8 cellular contexts compared by ENCODE assay signal in genomic region chrX:48891402-48892288, GRCh38. TPM values are rescaled to one million over a fixed set of nuclear protein-coding genes. Genes with fewer than 3 reads are reported as not detected.
DNase-seq lines count a peak whose midpoint lies in the region; ATAC-seq, FAIRE-seq and TF ChIP-seq lines count a peak whose summit lies in the region.

No MANE protein-coding gene starts in this region.

- H3K27ac ChIP-seq in Karpas-422 (ENCODE audit: low read length), result no peak overlapping the region

- H3K36me3 ChIP-seq in Karpas-422 (ENCODE audit: insufficient read depth, low read length), result no peaks in the 10 kb centered on the region

- H3K27me3 ChIP-seq in Karpas-422 (ENCODE audit: low read length), result no peaks in the 10 kb centered on the region

- H3K4me1 Mint-ChIP-seq in activated T-helper 2 cell treated with anti-CD3 and anti-CD28 coated beads, Interferon-gamma antibody, Interleukin-2, Interleukin-4, amounts not matched to agents 10 μg/mL and 5 μg/mL and 100 μg/mL, durations not matched to agents 14 hours and 24 hours and 36 hours (ENCODE audit: low read depth), result peaks cover 19% of the 10 kb centered on the region
- peaks cover 21% of the 10 kb centered on the region for H3K4me1 Mint-ChIP-seq in neural crest cell

- peak; percentile 97 for DNase-seq in DMS53 (lab: John Stamatoyannopoulos, UW)
- peak; percentile 79 for DNase-seq in Karpas-422
- DNase-seq in RCC 7860 (ENCODE audit: low spot score), result peak; percentile 73
- DNase-seq in activated T-helper 2 cell treated with anti-CD3 and anti-CD28 coated beads, Interferon-gamma antibody, Interleukin-2, Interleukin-4, amounts not matched to agents 10 μg/mL and 5 μg/mL and 100 μg/mL, durations not matched to agents 14 hours and 24 hours and 36 hours (ENCODE audit: low spot score), result peak; percentile 72
- peak; percentile 81 to 93 for DNase-seq in foreskin fibroblast
- DNase-seq in neural crest cell (ENCODE audit: low read depth, low spot score), result peak; percentile 61
- DNase-seq in stromal cell of bone marrow (ENCODE audit: low read depth), result peak; percentile 65

- peak; percentile 75 for ATAC-seq in GM21717 (IDR thresholded peaks at IDR 0.05; ENCODE audit: unreplicated experiment)

- peak; percentile 81 for FAIRE-seq in RCC 7860 (lab: Jason Lieb, UNC)

- TF ChIP-seq CTCF in foreskin fibroblast (IDR thresholded peaks at IDR 0.05; ENCODE audit: low read depth, low read length) (peak; percentile 40), neural crest cell (conservative IDR thresholded peaks at IDR 0.05) (peak; percentile 62)

- intact Hi-C loops in activated T-helper 2 cell treated with anti-CD3 and anti-CD28 coated beads, Interferon-gamma antibody, Interleukin-2, Interleukin-4, amounts not matched to agents 10 μg/mL and 5 μg/mL and 100 μg/mL, durations not matched to agents 14 hours and 24 hours and 36 hours (cut with micrococcal nuclease), result no loop called here

- peaks cover 5% of the 10 kb centered on the region for H3K36me3 Mint-ChIP-seq in activated T-helper 2 cell treated with anti-CD3 and anti-CD28 coated beads, Interferon-gamma antibody, Interleukin-2, Interleukin-4, amounts not matched to agents 10 μg/mL and 5 μg/mL and 100 μg/mL, durations not matched to agents 14 hours and 24 hours and 36 hours (ENCODE audit: low read depth)
- peaks cover 5% of the 10 kb centered on the region for H3K36me3 Mint-ChIP-seq in neural crest cell (ENCODE audit: low read depth)

- peaks cover 6% of the 10 kb centered on the region; the same call in 1 of the 2 replicates for H4K20me1 ChIP-seq in Karpas-422 (ENCODE audit: insufficient read depth, low read depth, low read length)

- H3K4me3 ChIP-seq in Karpas-422 (ENCODE audit: low read length) (peak overlapping the region; percentile 35), foreskin fibroblast (ENCODE audit: low read depth in 1 of 2, low read length in 2 of 2) (peak overlapping the region; percentile 45 to 53)

- H3K9me2 ChIP-seq in Karpas-422 (replicated peaks; ENCODE audit: insufficient read depth, low read length), result no peaks in the 10 kb centered on the region

- peak overlapping the region; percentile 24 for H3K9ac ChIP-seq in Karpas-422 (ENCODE audit: low read length)

- H3K27ac Mint-ChIP-seq in activated T-helper 2 cell treated with anti-CD3 and anti-CD28 coated beads, Interferon-gamma antibody, Interleukin-2, Interleukin-4, amounts not matched to agents 10 μg/mL and 5 μg/mL and 100 μg/mL, durations not matched to agents 14 hours and 24 hours and 36 hours, result no peak overlapping the region
- H3K27ac Mint-ChIP-seq in neural crest cell (ENCODE audit: unreplicated experiment), result no peak overlapping the region

- H3K79me2 ChIP-seq in Karpas-422 (ENCODE audit: low read length), result peaks cover 4% of the 10 kb centered on the region

- peak overlapping the region; percentile 87 for H3K4me3 Mint-ChIP-seq in activated T-helper 2 cell treated with anti-CD3 and anti-CD28 coated beads, Interferon-gamma antibody, Interleukin-2, Interleukin-4, amounts not matched to agents 10 μg/mL and 5 μg/mL and 100 μg/mL, durations not matched to agents 14 hours and 24 hours and 36 hours (ENCODE audit: low read depth)
- peak overlapping the region; percentile 85 for H3K4me3 Mint-ChIP-seq in neural crest cell

- H3K4me1 ChIP-seq in Karpas-422 (ENCODE audit: low read length), result peaks cover 15% of the 10 kb centered on the region

- no peak overlapping the region for H2AFZ ChIP-seq in Karpas-422 (ENCODE audit: low read length)

- H3K9me3 Mint-ChIP-seq in activated T-helper 2 cell treated with anti-CD3 and anti-CD28 coated beads, Interferon-gamma antibody, Interleukin-2, Interleukin-4, amounts not matched to agents 10 μg/mL and 5 μg/mL and 100 μg/mL, durations not matched to agents 14 hours and 24 hours and 36 hours, result no peaks in the 10 kb centered on the region
- H3K9me3 Mint-ChIP-seq in neural crest cell, result no peaks in the 10 kb centered on the region

- H3K9me3 ChIP-seq in Karpas-422 (ENCODE audit: low read length), result no peaks in the 10 kb centered on the region

- H3K27me3 Mint-ChIP-seq in activated T-helper 2 cell treated with anti-CD3 and anti-CD28 coated beads, Interferon-gamma antibody, Interleukin-2, Interleukin-4, amounts not matched to agents 10 μg/mL and 5 μg/mL and 100 μg/mL, durations not matched to agents 14 hours and 24 hours and 36 hours (ENCODE audit: low read depth), result no peaks in the 10 kb centered on the region
- H3K27me3 Mint-ChIP-seq in neural crest cell (ENCODE audit: low read depth), result peaks cover 2% of the 10 kb centered on the region

- peak overlapping the region; percentile 66 for H3K4me2 ChIP-seq in Karpas-422 (ENCODE audit: low read depth, low read length, poor library complexity, severe bottlenecking)

RNA-seq across cellular contexts. Expression of gene TIMM17B, which starts 5.9 kb away (rescaled TPM):
- 84.5 and 108 TPM in 2 replicates for total RNA-seq in Karpas-422 (2014; rRNA removed; shearing (Covaris generic); ENCODE audit: low replicate concordance)
- total RNA-seq in activated T-helper 2 cell treated with anti-CD3 and anti-CD28 coated beads, Interferon-gamma antibody, Interleukin-2, Interleukin-4, amounts not matched to agents 10 μg/mL and 5 μg/mL and 100 μg/mL, durations not matched to agents 14 hours and 24 hours and 36 hours, result 66.2 and 71.6 TPM in 2 replicates
- total RNA-seq in neural crest cell, result 86.0 and 95.7 TPM in 2 replicates

RNA-seq across cellular contexts. Expression of gene PQBP1, which starts 6.1 kb away (rescaled TPM):
- 40.3 and 78.0 TPM in 2 replicates for total RNA-seq in Karpas-422 (2014; rRNA removed; shearing (Covaris generic); ENCODE audit: low replicate concordance)
- total RNA-seq in activated T-helper 2 cell treated with anti-CD3 and anti-CD28 coated beads, Interferon-gamma antibody, Interleukin-2, Interleukin-4, amounts not matched to agents 10 μg/mL and 5 μg/mL and 100 μg/mL, durations not matched to agents 14 hours and 24 hours and 36 hours, result 97.3 and 103 TPM in 2 replicates
- 98.4 and 101 TPM in 2 replicates for total RNA-seq in neural crest cell

RNA-seq across cellular contexts. Expression of gene SLC35A2, which starts 19.8 kb away (rescaled TPM):
- total RNA-seq in Karpas-422 (2014; rRNA removed; shearing (Covaris generic); ENCODE audit: low replicate concordance), result 12.7 and 15.1 TPM in 2 replicates
- total RNA-seq in activated T-helper 2 cell treated with anti-CD3 and anti-CD28 coated beads, Interferon-gamma antibody, Interleukin-2, Interleukin-4, amounts not matched to agents 10 μg/mL and 5 μg/mL and 100 μg/mL, durations not matched to agents 14 hours and 24 hours and 36 hours, result 18.3 and 21.9 TPM in 2 replicates
- 20.0 and 22.6 TPM in 2 replicates for total RNA-seq in neural crest cell

RNA-seq across cellular contexts. Expression of gene PIM2, which starts 27.2 kb away (rescaled TPM):
- 23.1 and 33.8 TPM in 2 replicates for total RNA-seq in Karpas-422 (2014; rRNA removed; shearing (Covaris generic); ENCODE audit: low replicate concordance)
- total RNA-seq in activated T-helper 2 cell treated with anti-CD3 and anti-CD28 coated beads, Interferon-gamma antibody, Interleukin-2, Interleukin-4, amounts not matched to agents 10 μg/mL and 5 μg/mL and 100 μg/mL, durations not matched to agents 14 hours and 24 hours and 36 hours, result 313 and 315 TPM in 2 replicates
- total RNA-seq in neural crest cell, result 12.5 and 13.4 TPM in 2 replicates

RNA-seq across cellular contexts. Expression of gene PCSK1N, which starts 56.2 kb away (rescaled TPM):
- not detected in 2 replicates for total RNA-seq in Karpas-422 (2014; rRNA removed; shearing (Covaris generic); ENCODE audit: low replicate concordance)
- total RNA-seq in activated T-helper 2 cell treated with anti-CD3 and anti-CD28 coated beads, Interferon-gamma antibody, Interleukin-2, Interleukin-4, amounts not matched to agents 10 μg/mL and 5 μg/mL and 100 μg/mL, durations not matched to agents 14 hours and 24 hours and 36 hours, result 0.18 and 0.23 TPM in 2 replicates
- total RNA-seq in neural crest cell, result 9.3 and 12.7 TPM in 2 replicates
